Comparison of ENCODE assay signal across 22 cellular contexts in genomic region chr1:166040223-166040622, GRCh38.
A peak's percentile ranks its signal among the peaks of the same experiment; 100 is the strongest.
DNase-seq lines count a peak whose midpoint lies in the region; ATAC-seq and TF ChIP-seq lines count a peak whose summit lies in the region.
"Had no signal": no experiment of that assay in that cellular context is flagged by ENCODE, and none has a peak within 500 bp of the region (broad histone marks: within the 10 kb centered on the region; RNA-seq: fewer than 3 reads in every experiment).

No MANE protein-coding gene starts in this region.

- H3K9ac ChIP-seq in neural cell (ENCODE audit: low read length), result peak overlapping the region; percentile 5
- H3K9ac ChIP-seq: SK-N-SH had no signal

- TF ChIP-seq EP300 in neural cell (conservative IDR thresholded peaks at IDR 0.05; ENCODE audit: poor library complexity, severe bottlenecking), result no peak

- H3K36me3 Mint-ChIP-seq in WTC11, result no peaks in the 10 kb centered on the region
- H3K36me3 Mint-ChIP-seq: CD14-positive monocyte, T-cell had no signal

- no peak overlapping the region for H3K4me3 ChIP-seq in neural cell (ENCODE audit: low read length)
- H3K4me3 ChIP-seq: A549, GM12878, K562 had no signal

- CTCF ChIA-PET in WTC11 (lab: Charles Lee), result interaction anchor here (0.5 to 1.0 kb wide), 2 partner anchors 439 to 948 kb away, joined by 3 to 4 read pairs; no protein-coding TSS in a partner anchor

- H3K27ac ChIP-seq in neural cell (ENCODE audit: low read length), result no peak overlapping the region
- H3K27ac ChIP-seq: A549 had no signal

- H3K9me3 ChIP-seq in neural cell (ENCODE audit: low read length), result no peaks in the 10 kb centered on the region
- H3K9me3 ChIP-seq: A549, SK-N-SH had no signal

- DNase-seq in ELF-1 (ENCODE audit: low read depth, low spot score), result peak; percentile 81
- peak; percentile 14 for DNase-seq in HT1080 (ENCODE audit: low read depth)
- DNase-seq in WTC11 (ENCODE audit: low spot score), result no peak
- DNase-seq in NCI-H510A treated with DMSO at 0.1 percent for 48 hours (lab: John Stamatoyannopoulos, UW), result no peak
- DNase-seq in GDM1 (lab: John Stamatoyannopoulos, UW), result no peak
- DNase-seq: DMS79; NCI-H1092; NCI-H1436; NCI-H446 treated with DMSO at 0.1 percent for 48 hours; NCI-H774; NK-92 treated with Interleukin-12 subunit alpha and Interleukin-12 subunit beta, amount 100 ng/mL, for 24 hours; SIG-M5; SK-N-SH; T-cell had no signal

- H3K36me3 ChIP-seq in neural cell (ENCODE audit: insufficient read depth, low read length), result no peaks in the 10 kb centered on the region

- no peak overlapping the region for H3K4me2 ChIP-seq in neural cell (ENCODE audit: low read length)
- H3K4me2 ChIP-seq: A549, SK-N-SH had no signal

- peaks cover 16% of the 10 kb centered on the region for H3K4me1 Mint-ChIP-seq in WTC11
- H3K4me1 Mint-ChIP-seq: B cell, CD14-positive monocyte, T-cell had no signal

- H4K20me1 ChIP-seq in neural cell (ENCODE audit: insufficient read depth), result no peaks in the 10 kb centered on the region

- no peaks in the 10 kb centered on the region for H3K79me2 ChIP-seq in neural cell (replicated peaks; ENCODE audit: insufficient read depth, low read length)

- no peak overlapping the region for H3K27ac Mint-ChIP-seq in WTC11
- H3K27ac Mint-ChIP-seq: B cell, T-cell had no signal

- TF ChIP-seq RAD21 in neural cell (conservative IDR thresholded peaks at IDR 0.05), result no peak

- POLR2A ChIA-PET in WTC11 (lab: Charles Lee), result no interaction called here

- no peaks in the 10 kb centered on the region; the same call in 1 of the 2 replicates for H3K27me3 Mint-ChIP-seq in WTC11 (ENCODE audit: low read depth)

- no peak for TF ChIP-seq CTCF in WTC11 (IDR thresholded peaks at IDR 0.05)
- no peak for TF ChIP-seq CTCF in neural cell (IDR thresholded peaks at IDR 0.05; ENCODE audit: poor library complexity, severe bottlenecking)

- peak; percentile 25 for ATAC-seq in WTC11
- no peak for ATAC-seq in HG03354 (IDR thresholded peaks at IDR 0.05; ENCODE audit: poor library complexity, severe bottlenecking, unreplicated experiment)
- ATAC-seq: A549, GM12878, HepG2, K562, T-cell had no signal

- H3K27me3 ChIP-seq in neural cell (ENCODE audit: insufficient read depth, low read depth, low read length), result no peaks in the 10 kb centered on the region

- peaks cover 7% of the 10 kb centered on the region; the same call in 1 of the 2 replicates for H3K9me3 Mint-ChIP-seq in WTC11
- H3K9me3 Mint-ChIP-seq: T-cell had no signal

- no peaks in the 10 kb centered on the region for H3F3A ChIP-seq in neural cell (ENCODE audit: insufficient read depth, low read length, poor library complexity, severe bottlenecking)

- no peak overlapping the region for H2AFZ ChIP-seq in neural cell (ENCODE audit: low read depth, low read length)

- no peaks in the 10 kb centered on the region for H3K9me2 ChIP-seq in neural cell (ENCODE audit: insufficient read depth, low read length)
- H3K9me2 ChIP-seq: SK-N-SH had no signal

- H3K4me3 Mint-ChIP-seq in WTC11, result no peak overlapping the region
- H3K4me3 Mint-ChIP-seq: B cell, CD14-positive monocyte, T-cell had no signal

TF ChIP-seq in WTC11, 78 proteins besides CTCF, POLR2A, EP300 and RAD21 (continues in another document):
- no peak for TF ChIP-seq RELA (CRISPR knock-in tag; IDR thresholded peaks at IDR 0.05; ENCODE audit: borderline replicate concordance)
- TF ChIP-seq, protein P1, sequence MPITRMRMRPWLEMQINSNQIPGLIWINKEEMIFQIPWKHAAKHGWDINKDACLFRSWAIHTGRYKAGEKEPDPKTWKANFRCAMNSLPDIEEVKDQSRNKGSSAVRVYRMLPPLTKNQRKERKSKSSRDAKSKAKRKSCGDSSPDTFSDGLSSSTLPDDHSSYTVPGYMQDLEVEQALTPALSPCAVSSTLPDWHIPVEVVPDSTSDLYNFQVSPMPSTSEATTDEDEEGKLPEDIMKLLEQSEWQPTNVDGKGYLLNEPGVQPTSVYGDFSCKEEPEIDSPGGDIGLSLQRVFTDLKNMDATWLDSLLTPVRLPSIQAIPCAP (CRISPR knock-in tag; IDR thresholded peaks at IDR 0.05), result no peak
- TF ChIP-seq, protein P2, sequence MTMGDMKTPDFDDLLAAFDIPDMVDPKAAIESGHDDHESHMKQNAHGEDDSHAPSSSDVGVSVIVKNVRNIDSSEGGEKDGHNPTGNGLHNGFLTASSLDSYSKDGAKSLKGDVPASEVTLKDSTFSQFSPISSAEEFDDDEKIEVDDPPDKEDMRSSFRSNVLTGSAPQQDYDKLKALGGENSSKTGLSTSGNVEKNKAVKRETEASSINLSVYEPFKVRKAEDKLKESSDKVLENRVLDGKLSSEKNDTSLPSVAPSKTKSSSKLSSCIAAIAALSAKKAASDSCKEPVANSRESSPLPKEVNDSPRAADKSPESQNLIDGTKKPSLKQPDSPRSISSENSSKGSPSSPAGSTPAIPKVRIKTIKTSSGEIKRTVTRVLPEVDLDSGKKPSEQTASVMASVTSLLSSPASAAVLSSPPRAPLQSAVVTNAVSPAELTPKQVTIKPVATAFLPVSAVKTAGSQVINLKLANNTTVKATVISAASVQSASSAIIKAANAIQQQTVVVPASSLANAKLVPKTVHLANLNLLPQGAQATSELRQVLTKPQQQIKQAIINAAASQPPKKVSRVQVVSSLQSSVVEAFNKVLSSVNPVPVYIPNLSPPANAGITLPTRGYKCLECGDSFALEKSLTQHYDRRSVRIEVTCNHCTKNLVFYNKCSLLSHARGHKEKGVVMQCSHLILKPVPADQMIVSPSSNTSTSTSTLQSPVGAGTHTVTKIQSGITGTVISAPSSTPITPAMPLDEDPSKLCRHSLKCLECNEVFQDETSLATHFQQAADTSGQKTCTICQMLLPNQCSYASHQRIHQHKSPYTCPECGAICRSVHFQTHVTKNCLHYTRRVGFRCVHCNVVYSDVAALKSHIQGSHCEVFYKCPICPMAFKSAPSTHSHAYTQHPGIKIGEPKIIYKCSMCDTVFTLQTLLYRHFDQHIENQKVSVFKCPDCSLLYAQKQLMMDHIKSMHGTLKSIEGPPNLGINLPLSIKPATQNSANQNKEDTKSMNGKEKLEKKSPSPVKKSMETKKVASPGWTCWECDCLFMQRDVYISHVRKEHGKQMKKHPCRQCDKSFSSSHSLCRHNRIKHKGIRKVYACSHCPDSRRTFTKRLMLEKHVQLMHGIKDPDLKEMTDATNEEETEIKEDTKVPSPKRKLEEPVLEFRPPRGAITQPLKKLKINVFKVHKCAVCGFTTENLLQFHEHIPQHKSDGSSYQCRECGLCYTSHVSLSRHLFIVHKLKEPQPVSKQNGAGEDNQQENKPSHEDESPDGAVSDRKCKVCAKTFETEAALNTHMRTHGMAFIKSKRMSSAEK (CRISPR knock-in tag; IDR thresholded peaks at IDR 0.05; ENCODE audit: borderline replicate concordance), result no peak
- TF ChIP-seq SMAD4 (CRISPR knock-in tag; IDR thresholded peaks at IDR 0.05), result no peak
- no peak for TF ChIP-seq CREB1 (CRISPR knock-in tag; IDR thresholded peaks at IDR 0.05)
- TF ChIP-seq TEAD1 (CRISPR knock-in tag; IDR thresholded peaks at IDR 0.05), result no peak
- no peak for TF ChIP-seq EMX1 (CRISPR knock-in tag; IDR thresholded peaks at IDR 0.05)

TF ChIP-seq in neural cell, 6 proteins besides CTCF, POLR2A, EP300 and RAD21:
- TF ChIP-seq POLR2AphosphoS5 (IDR thresholded peaks at IDR 0.05) (no peak), SMC3 (conservative IDR thresholded peaks at IDR 0.05; ENCODE audit: poor library complexity) (no peak), MXI1 (conservative IDR thresholded peaks at IDR 0.05; ENCODE audit: poor library complexity, severe bottlenecking) (no peak), TAF1 (IDR thresholded peaks at IDR 0.05; ENCODE audit: low read depth) (no peak), EZH2 (IDR thresholded peaks at IDR 0.05; ENCODE audit: borderline replicate concordance, insufficient read depth, low read length, poor library complexity, severe bottlenecking) (no peak), REST (IDR thresholded peaks at IDR 0.05; ENCODE audit: borderline replicate concordance) (no peak)

Comparison
In these comparisons a context has a peak if more than half of its experiments do, and no peak if none do; other contexts are left out.
1. DNase-seq: peak in ELF-1 (single experiment) and HT1080 (single experiment); none in WTC11 (single experiment), NCI-H510A treated with DMSO at 0.1 percent for 48 hours (single experiment) and GDM1 (single experiment).